1 cellular context compared by ENCODE assay signal in the genomic region with DNA sequence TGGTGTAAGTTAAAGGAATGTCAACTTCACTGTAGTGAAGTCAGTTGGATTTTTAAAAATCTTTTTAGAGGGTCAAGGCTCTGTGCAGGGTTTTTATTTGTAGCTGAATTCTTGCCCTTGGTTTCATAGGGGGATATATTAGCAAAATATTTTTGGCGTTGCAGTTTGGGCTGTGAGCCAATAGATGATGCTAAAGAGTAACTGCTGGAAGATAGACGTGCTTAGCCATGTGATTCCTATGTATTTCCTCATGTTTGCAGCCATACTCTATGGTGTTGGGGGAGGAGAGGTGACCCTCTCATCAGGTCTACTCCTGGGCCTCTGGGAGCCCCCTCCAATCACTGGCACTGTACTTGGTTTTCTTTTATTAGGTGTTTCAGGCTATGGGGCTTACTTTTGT.
TF ChIP-seq lines count a peak whose summit lies in the region.

No MANE protein-coding gene starts in this region.

TF ChIP-seq in GM23338, 12 proteins besides CTCF, POLR2A, EP300 and RAD21 (continued from another document):
- no peak for TF ChIP-seq NANOG (IDR thresholded peaks at IDR 0.05; ENCODE audit: borderline replicate concordance)
- TF ChIP-seq STAT1 (IDR thresholded peaks at IDR 0.05; ENCODE audit: unreplicated experiment): no peak
